7 cellular contexts compared by ENCODE assay signal in the genomic region with DNA sequence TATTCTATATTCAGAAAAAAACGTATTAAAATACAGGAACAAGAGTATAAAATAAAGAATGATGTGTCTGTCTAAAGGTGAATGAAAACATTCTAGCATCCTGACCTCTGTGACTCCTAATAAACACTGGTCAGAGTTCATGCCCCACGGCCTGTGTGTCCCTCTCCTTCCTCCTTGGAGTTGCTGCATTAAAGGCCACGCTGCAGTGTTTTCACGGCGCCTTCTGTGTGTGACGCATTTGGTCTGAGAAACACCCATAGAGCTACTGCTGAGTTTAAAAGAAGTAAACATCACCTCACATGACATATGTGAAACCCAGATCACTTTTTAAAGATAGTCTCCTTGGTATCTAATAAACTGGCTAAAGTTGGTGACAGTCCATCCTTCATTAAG.
"Had no signal": no experiment of that assay in that cellular context is flagged by ENCODE, and none has a peak within 500 bp of the region (broad histone marks: within the 10 kb centered on the region; RNA-seq: fewer than 3 reads in every experiment).

No MANE protein-coding gene starts in this region.

- H3K9me3 ChIP-seq: upper lobe of left lung had no signal

- H3K4me3 Mint-ChIP-seq: activated naive CD4-positive, alpha-beta T cell treated with anti-CD3 and anti-CD28 coated beads, Interleukin-2, amount 50 U/mL, for 24 hours; endodermal cell; stimulated activated effector memory CD8-positive, alpha-beta T cell treated with anti-CD3 and anti-CD28 coated beads, Interleukin-12 subunit alpha, Interleukin-12 subunit beta, amount 100 ng/mL, for 72 hours had no signal

- DNase-seq: activated effector memory CD4-positive, alpha-beta T cell treated with Interleukin-2 at 50 U/mL for 16 hours; activated T-cell treated with anti-CD3 and anti-CD28 coated beads, Interleukin-2, amount 50 U/mL, for 1 hour had no signal

- H3K27me3 ChIP-seq: upper lobe of left lung had no signal

- H3K27ac Mint-ChIP-seq: activated naive CD4-positive, alpha-beta T cell treated with anti-CD3 and anti-CD28 coated beads, Interleukin-2, amount 50 U/mL, for 24 hours; stimulated activated effector memory CD8-positive, alpha-beta T cell treated with anti-CD3 and anti-CD28 coated beads, Interleukin-12 subunit alpha, Interleukin-12 subunit beta, amount 100 ng/mL, for 72 hours had no signal

- H3K4me3 ChIP-seq: skin epidermis, upper lobe of left lung had no signal

- H3K4me1 Mint-ChIP-seq: stimulated activated effector memory CD8-positive, alpha-beta T cell treated with anti-CD3 and anti-CD28 coated beads, Interleukin-12 subunit alpha, Interleukin-12 subunit beta, amount 100 ng/mL, for 72 hours had no signal

- H3K9me3 Mint-ChIP-seq: activated naive CD4-positive, alpha-beta T cell treated with anti-CD3 and anti-CD28 coated beads, Interleukin-2, amount 50 U/mL, for 24 hours; endodermal cell; stimulated activated effector memory CD8-positive, alpha-beta T cell treated with anti-CD3 and anti-CD28 coated beads, Interleukin-12 subunit alpha, Interleukin-12 subunit beta, amount 100 ng/mL, for 72 hours had no signal

- H3K36me3 Mint-ChIP-seq: activated naive CD4-positive, alpha-beta T cell treated with anti-CD3 and anti-CD28 coated beads, Interleukin-2, amount 50 U/mL, for 24 hours; stimulated activated effector memory CD8-positive, alpha-beta T cell treated with anti-CD3 and anti-CD28 coated beads, Interleukin-12 subunit alpha, Interleukin-12 subunit beta, amount 100 ng/mL, for 72 hours had no signal
